8 cellular contexts compared by ENCODE assay signal in the genomic region with DNA sequence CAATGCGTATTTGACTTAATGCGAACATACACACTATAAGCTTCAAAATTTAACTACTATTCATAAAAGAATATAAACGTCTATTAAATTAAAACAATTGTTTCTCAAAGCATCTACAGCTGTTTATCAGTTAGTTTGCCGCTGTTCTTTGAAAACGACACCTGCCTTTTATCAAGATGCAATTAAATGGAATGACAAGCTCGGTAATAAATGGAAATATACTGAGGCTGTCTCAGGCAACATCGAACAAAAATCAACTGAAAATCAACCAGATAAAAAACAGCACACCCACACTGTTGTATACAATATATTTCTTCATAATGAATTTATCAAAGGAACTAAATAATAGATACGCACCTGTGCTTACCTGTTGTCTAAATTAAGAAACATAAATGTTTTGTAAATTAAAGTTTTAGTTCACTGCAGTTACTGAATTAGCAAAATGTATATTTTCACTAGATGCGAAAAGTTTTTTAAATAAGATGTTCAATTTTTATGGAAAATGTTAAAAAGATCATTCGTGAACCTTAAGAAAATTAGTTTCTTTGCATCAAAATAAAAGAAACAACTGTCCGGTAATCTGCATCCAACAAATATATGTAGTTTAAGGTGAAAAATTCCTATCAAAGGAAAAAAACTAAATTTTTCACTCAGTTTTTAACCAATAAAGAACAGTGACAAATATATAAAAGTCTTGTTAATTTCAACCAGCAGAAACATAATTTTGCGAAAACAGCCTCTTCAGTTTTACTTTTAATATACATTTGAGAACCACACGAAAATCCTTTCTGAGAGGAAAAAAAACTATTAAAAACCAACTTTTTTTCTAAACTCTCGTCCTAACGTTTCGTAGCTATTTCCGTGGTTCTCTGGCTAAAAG.
A peak's percentile ranks its signal among the peaks of the same experiment; 100 is the strongest.
DNase-seq lines count a peak whose midpoint lies in the region; ATAC-seq and TF ChIP-seq lines count a peak whose summit lies in the region.

No MANE protein-coding gene starts in this region.

- H3K4me1 ChIP-seq in spleen, result peaks cover 10 to 89% (median 71%) of the 10 kb centered on the region in 6 donors

- peak overlapping the region; percentile 96 for H3K9ac ChIP-seq in SK-N-MC (ENCODE audit: insufficient read length)

- H3K27me3 ChIP-seq in spleen (replicated peaks in 1 of 7), result peaks cover 0 to 6% (median 0%) of the 10 kb centered on the region in 7 donors

- H3K4me3 ChIP-seq in SK-N-MC, result peak overlapping the region; percentile 89
- peak overlapping the region; percentile 90 for H3K4me3 ChIP-seq in fibroblast of villous mesenchyme (ENCODE audit: low read depth, low read length)
- peak overlapping the region; percentile 66 to 91 (median 82) for H3K4me3 ChIP-seq in spleen

- no peaks in the 10 kb centered on the region for H3K9me3 ChIP-seq in SK-N-MC (ENCODE audit: low read depth, low read length)
- no peaks in the 10 kb centered on the region for H3K9me3 ChIP-seq in spleen

- no peak for ATAC-seq in HG02884 (IDR thresholded peaks at IDR 0.05; ENCODE audit: unreplicated experiment)

- H3K36me3 ChIP-seq in SK-N-MC (ENCODE audit: insufficient read depth, low read length) (no peaks in the 10 kb centered on the region; the same call in 1 of the 2 replicates), spleen (no peaks in the 10 kb centered on the region)

- peak; percentile 17 for DNase-seq in DMS 273 (lab: John Stamatoyannopoulos, UW; ENCODE audit: unreplicated experiment)
- DNase-seq in DMS 273 treated with DMSO at 0.1 percent for 48 hours (lab: John Stamatoyannopoulos, UW), result no peak
- no peak for DNase-seq in SK-N-MC (ENCODE audit: low read depth, low spot score)
- DNase-seq in fibroblast of villous mesenchyme (ENCODE audit: low read depth), result peak; percentile 48
- no peak for DNase-seq in spleen
- no peak for DNase-seq in NCI-H446 (lab: John Stamatoyannopoulos, UW)
- DNase-seq in NCI-H2029 (lab: John Stamatoyannopoulos, UW), result no peak

- H3K27ac ChIP-seq in SK-N-MC (peak overlapping the region; percentile 95; the same call in 1 of the 2 replicates), spleen (peak overlapping the region; percentile 79 to 95 (median 92))

- TF ChIP-seq CTCF in fibroblast of villous mesenchyme (IDR thresholded peaks at IDR 0.05; ENCODE audit: insufficient read depth, low read depth, low read length) (no peak), spleen (IDR thresholded peaks at IDR 0.05 in 8 of 11, conservative IDR thresholded peaks at IDR 0.05 in 3 of 11) (no peak)

- intact Hi-C loops in spleen (cut with DNase I; ENCODE audit: low total_unique reads), result loop anchor here (5.0 kb wide), 2 partner anchors 48 to 453 kb away; no protein-coding TSS in a partner anchor

- WGBS in spleen, 5 donors, result 18 to 29% (median 25%) methylated on average over 17 of the region's 17 CpGs

- no peak for TF ChIP-seq POLR2A in spleen (IDR thresholded peaks at IDR 0.05)

Comparison
In these comparisons a context has a peak if more than half of its experiments do, and no peak if none do; other contexts are left out.
1. DNase-seq: peak in DMS 273 (single experiment) and fibroblast of villous mesenchyme (single experiment); none in DMS 273 treated with DMSO at 0.1 percent for 48 hours (single experiment), SK-N-MC (single experiment), spleen (single experiment), NCI-H446 (0 of 2) and NCI-H2029 (single experiment).
2. Peak in every context shown above with its lines, with median percentiles within 50 percentile points of each other: H3K4me3 ChIP-seq.